Comparison of ENCODE assay signal across 24 cellular contexts in genomic region chr19:2896694-2897093, GRCh38. TPM values are rescaled to one million over a fixed set of nuclear protein-coding genes. Genes with fewer than 3 reads are reported as not detected.
DNase-seq lines count a peak whose midpoint lies in the region; ATAC-seq, FAIRE-seq and TF ChIP-seq lines count a peak whose summit lies in the region.
"Had no signal": no experiment of that assay in that cellular context is flagged by ENCODE, and none has a peak within 500 bp of the region (broad histone marks: within the 10 kb centered on the region; RNA-seq: fewer than 3 reads in every experiment).

No MANE protein-coding gene starts in this region.

- H2AFZ ChIP-seq in K562 (ENCODE audit: low read depth, low read length), result no peak overlapping the region

- no peak overlapping the region for H3K4me3 Mint-ChIP-seq in WTC11
- H3K4me3 Mint-ChIP-seq: CD4-positive, alpha-beta T cell; CD8-positive, alpha-beta T cell had no signal

- H3K4me2 ChIP-seq in BLaER1, result no peak overlapping the region
- no peak overlapping the region for H3K4me2 ChIP-seq in K562 (ENCODE audit: insufficient read depth, low read length)
- H3K4me2 ChIP-seq: BLaER1 treated with 17β-estradiol and CSF1 and Interleukin-3, amounts not matched to agents 10 nM and 100 nM had no signal

- BruUV-seq in K562 (replicated peaks; lab: Mats Ljungman, UMichigan), result no TSS peak

- TF ChIP-seq CTCF in HEK293 (tag by site-specific recombination; IDR thresholded peaks at IDR 0.05), result no peak
- TF ChIP-seq CTCF in K562 (IDR thresholded peaks at IDR 0.05 in 2 of 3, conservative IDR thresholded peaks at IDR 0.05 in 1 of 3; ENCODE audit: insufficient read depth in 2 of 3, low read depth in 1 of 3, low read length in 3 of 3), result no peak
- no peak for TF ChIP-seq CTCF in WTC11 (IDR thresholded peaks at IDR 0.05)

- no peak overlapping the region for H3K27ac Mint-ChIP-seq in WTC11
- H3K27ac Mint-ChIP-seq: CD4-positive, alpha-beta T cell; CD8-positive, alpha-beta T cell had no signal

- H3K36me3 ChIP-seq in BLaER1 (peaks cover 49% of the 10 kb centered on the region), HEK293 (ENCODE audit: control insufficient read depth in 2 of 2, insufficient read depth in 1 of 2, low read length in 2 of 2) (no peaks in the 10 kb centered on the region), K562 (ENCODE audit: control insufficient read depth, insufficient read depth, low read length) (no peaks in the 10 kb centered on the region)
- H3K36me3 ChIP-seq: BE2C had no signal

- H3K9me3 ChIP-seq in BLaER1 (peaks cover 78% of the 10 kb centered on the region), HEK293 (ENCODE audit: control insufficient read depth, insufficient read depth, low read depth, low read length) (no peaks in the 10 kb centered on the region), K562 (replicated peaks; ENCODE audit: control insufficient read depth, insufficient read depth, low read depth, low read length) (peaks cover 7% of the 10 kb centered on the region; the same call in 1 of the 2 replicates)
- H3K9me3 ChIP-seq: BE2C had no signal

- H3K79me2 ChIP-seq in K562 (ENCODE audit: control insufficient read depth, insufficient read depth, low read length), result peaks cover 9% of the 10 kb centered on the region

- peaks cover 18% of the 10 kb centered on the region for H3K27me3 Mint-ChIP-seq in WTC11 (ENCODE audit: low read depth)
- H3K27me3 Mint-ChIP-seq: CD4-positive, alpha-beta T cell had no signal

- peaks cover 26% of the 10 kb centered on the region for H3K9me3 Mint-ChIP-seq in WTC11

- no peak for ATAC-seq in K562
- no peak for ATAC-seq in WTC11
- ATAC-seq: CD8-positive, alpha-beta T cell had no signal

- H3K27me3 ChIP-seq in BLaER1, result no peaks in the 10 kb centered on the region
- peaks cover 0 to 4% of the 10 kb centered on the region in 2 experiments; a peak in 1 of 5 replicates for H3K27me3 ChIP-seq in K562 (ENCODE audit: control insufficient read depth in 2 of 2, insufficient read depth in 2 of 2, low read length in 2 of 2)
- H3K27me3 ChIP-seq: BE2C; BLaER1 treated with 17β-estradiol and CSF1 and Interleukin-3, amounts not matched to agents 10 nM and 100 nM had no signal

- H3K27ac ChIP-seq in BLaER1 (no peak overlapping the region), HEK293 (ENCODE audit: extremely low read depth, low read depth, low read length) (no peak overlapping the region), K562 (ENCODE audit: extremely low read depth, low read depth, low read length) (no peak overlapping the region)
- H3K27ac ChIP-seq: BLaER1 treated with 17β-estradiol and CSF1 and Interleukin-3, amounts not matched to agents 10 nM and 100 nM; C4-2B had no signal

- no peak for TF ChIP-seq RAD21 in K562 (CRISPR knock-in tag; conservative IDR thresholded peaks at IDR 0.05 in 1 of 2, IDR thresholded peaks at IDR 0.05 in 1 of 2)

- intact Hi-C loops in K562 (cut with micrococcal nuclease), result no loop called here

- H4K20me1 ChIP-seq in BLaER1 (peaks cover 1% of the 10 kb centered on the region; the same call in 1 of the 2 replicates), K562 (replicated peaks; ENCODE audit: control insufficient read depth, insufficient read depth, low read length) (no peaks in the 10 kb centered on the region)

- H3K9me1 ChIP-seq in K562 (ENCODE audit: control insufficient read depth, insufficient read depth, low read length), result no peaks in the 10 kb centered on the region

- FAIRE-seq in K562 (lab: Jason Lieb, UNC), result no peak
- FAIRE-seq: A204.1, D721Med, G401.6, GM12891, GM19239 had no signal

- 33% methylated on average over 8 of the region's 8 CpGs for WGBS in K562 (ENCODE audit: insufficient coverage, low coverage, missing lambda C conversion rate)

- peaks cover 2% of the 10 kb centered on the region for H3K4me1 Mint-ChIP-seq in WTC11

- in situ Hi-C loops in K562 (cut with MboI), result no loop called here

- no peak overlapping the region for H3K9ac ChIP-seq in BLaER1
- no peak overlapping the region for H3K9ac ChIP-seq in K562 (ENCODE audit: insufficient read depth in 1 of 2, low read depth in 2 of 2, low read length in 2 of 2)
- H3K9ac ChIP-seq: BLaER1 treated with 17β-estradiol and CSF1 and Interleukin-3, amounts not matched to agents 10 nM and 100 nM had no signal

- no peak for TF ChIP-seq EP300 in K562 (IDR thresholded peaks at IDR 0.05; ENCODE audit: low read length)

- POLR2A ChIA-PET in HEK293 (lab: Yijun Ruan, JAX), result no interaction called here
- POLR2A ChIA-PET in K562 (lab: Yijun Ruan, JAX), result no interaction called here
- POLR2A ChIA-PET in WTC11 (lab: Charles Lee), result no interaction called here

- H3K4me3 ChIP-seq in BLaER1, result peak overlapping the region; percentile 16; the same call in 1 of the 2 replicates
- H3K4me3 ChIP-seq in HEK293 (ENCODE audit: low read depth, low read length), result no peak overlapping the region
- H3K4me3 ChIP-seq in K562, result no peak overlapping the region

- H3K36me3 Mint-ChIP-seq in WTC11, result peaks cover 6% of the 10 kb centered on the region; the same call in 1 of the 2 replicates

- H3K4me1 ChIP-seq in BLaER1, result peaks cover 4% of the 10 kb centered on the region
- H3K4me1 ChIP-seq in HEK293 (ENCODE audit: control insufficient read depth, insufficient read depth, low read length), result no peaks in the 10 kb centered on the region
- peaks cover 0 to 13% of the 10 kb centered on the region in 2 experiments; a peak in 2 of 5 replicates for H3K4me1 ChIP-seq in K562 (replicated peaks in 1 of 2; ENCODE audit: control insufficient read depth in 2 of 2, insufficient read depth in 2 of 2, low read length in 2 of 2)
- H3K4me1 ChIP-seq: Caco-2 had no signal

- no peak for DNase-seq in K562 (ENCODE audit: extremely low read depth in 1 of 4, low spot score in 3 of 4)
- DNase-seq in NCI-H2029 (lab: John Stamatoyannopoulos, UW), result no peak
- no peak for DNase-seq in hepatic stellate cell (ENCODE audit: low spot score)
- DNase-seq in WTC11 (ENCODE audit: low spot score), result no peak
- DNase-seq: 8988T; ACHN; BE2C; Caco-2; Calu3; CD4-positive, alpha-beta T cell; CD8-positive, alpha-beta T cell; DMS79 treated with DMSO at 0.1 percent for 48 hours; GF-D8 had no signal

- CTCF ChIA-PET in HEK293 (lab: Yijun Ruan, JAX), result no interaction called here
- CTCF ChIA-PET in K562 (lab: Yijun Ruan, JAX; ENCODE audit: low intra/inter-chr PET ratio), result no interaction called here
- CTCF ChIA-PET in WTC11 (lab: Charles Lee), result no interaction called here

- no peak for TF ChIP-seq POLR2A in K562 (conservative IDR thresholded peaks at IDR 0.05)

RNA-seq across cellular contexts. Expression of gene ZNF57, which starts 4.0 kb away (rescaled TPM):
- 13.0 and 27.0 TPM in 2 replicates for total RNA-seq in K562 (2011; cell fraction: chromatin; rRNA removed; ENCODE audit: low replicate concordance)
- total RNA-seq in K562 (2011; cell fraction: nucleolus; rRNA removed), result 9.3 and 12.1 TPM in 2 replicates
- total RNA-seq in K562 (2011; cell fraction: nucleoplasm; rRNA removed), result 10.5 and 12.5 TPM in 2 replicates
- 7.3 and 8.5 TPM in 2 replicates for total RNA-seq in K562 (2014; rRNA removed)
- 13.4 and 13.5 TPM in 2 replicates for total RNA-seq in K562 (2014; rRNA removed; fragmentation: Illumina TruSeq; extraction: Trizol)
- total RNA-seq in K562 (2015; rRNA removed; fragmentation: Illumina TruSeq; extraction: Trizol), result 10.8 and 11.5 TPM in 2 replicates
- total RNA-seq in K562 (2021), result 7.7 and 7.8 TPM in 2 replicates
- polyA plus RNA-seq in K562 (2011; rRNA removed), result 10.8 and 12.8 TPM in 2 replicates
- 4.9 and 6.9 TPM in 2 replicates for polyA plus RNA-seq in K562 (2011; cell fraction: cytosol; rRNA removed)
- polyA plus RNA-seq in K562 (2011; cell fraction: nucleus; rRNA removed), result 10.0 and 11.7 TPM in 2 replicates
- 6.3 and 8.0 TPM in 2 replicates for polyA plus RNA-seq in K562 (2012)
- 9.6 and 11.9 TPM in 2 replicates for polyA plus RNA-seq in K562 (2014; fragmentation: Illumina TruSeq; extraction: Trizol)
- 1 to 10 TPM; 3.9 to 6.2 TPM for polyA plus RNA-seq in K562 (2014; fragmentation: Nextera tagmentation; extraction: Ambion mirVana)
- 7.0 and 7.7 TPM in 2 replicates for polyA plus RNA-seq in K562 (2014; rRNA removed)
- polyA minus RNA-seq in K562 (2011; rRNA and poly(A)+ RNA removed), result 18.7 and 20.8 TPM in 2 replicates
- polyA minus RNA-seq in K562 (2011; cell fraction: cytosol; rRNA and poly(A)+ RNA removed), result 4.1 and 6.6 TPM in 2 replicates
- polyA minus RNA-seq in K562 (2011; cell fraction: nucleus; rRNA and poly(A)+ RNA removed), result 3.0 and 7.1 TPM in 2 replicates
- 6.7 to 8.9 TPM (median 6.8 TPM) in 3 replicates for total RNA-seq in WTC11 (2021)

RNA-seq across cellular contexts. Expression of gene ZNF556, which starts 29.6 kb away (rescaled TPM):
- total RNA-seq in K562 (2011; cell fraction: chromatin; rRNA removed; ENCODE audit: low replicate concordance), result not detected in 2 replicates
- not detected in 2 replicates for total RNA-seq in K562 (2011; cell fraction: nucleolus; rRNA removed)
- 0.08 TPM in 1 of 2 replicates, not detected in the other for total RNA-seq in K562 (2011; cell fraction: nucleoplasm; rRNA removed)
- total RNA-seq in K562 (2014; rRNA removed) (0.12 and 0.36 TPM in 2 replicates), K562 (2014; rRNA removed; fragmentation: Illumina TruSeq; extraction: Trizol) (0.03 and 0.33 TPM in 2 replicates), K562 (2015; rRNA removed; fragmentation: Illumina TruSeq; extraction: Trizol) (0.11 TPM in 1 of 2 replicates, not detected in the other), K562 (2021) (0.11 TPM in 1 of 2 replicates, not detected in the other), WTC11 (2021) (0.02 to 0.11 TPM in 2 of 3 replicates, not detected in the other)
- polyA plus RNA-seq in K562 (2011; rRNA removed) (not detected in 2 replicates), K562 (2014; fragmentation: Illumina TruSeq; extraction: Trizol) (0.01 and 0.06 TPM in 2 replicates), K562 (2014; fragmentation: Nextera tagmentation; extraction: Ambion mirVana) (under 1 TPM; 0.01 to 0.10 TPM), K562 (2014; rRNA removed) (0.08 and 0.09 TPM in 2 replicates)
- not detected in 2 replicates for polyA plus RNA-seq in K562 (2011; cell fraction: cytosol; rRNA removed)
- polyA plus RNA-seq in K562 (2011; cell fraction: nucleus; rRNA removed), result not detected in 2 replicates
- 0.03 and 0.04 TPM in 2 replicates for polyA plus RNA-seq in K562 (2012)
- 0.07 TPM in 1 of 2 replicates, not detected in the other for polyA minus RNA-seq in K562 (2011; rRNA and poly(A)+ RNA removed)
- not detected in 2 replicates for polyA minus RNA-seq in K562 (2011; cell fraction: cytosol; rRNA and poly(A)+ RNA removed)
- not detected in 2 replicates for polyA minus RNA-seq in K562 (2011; cell fraction: nucleus; rRNA and poly(A)+ RNA removed)
- total RNA-seq: A673; Calu3; CD4-positive, alpha-beta T cell; CD8-positive, alpha-beta T cell had no signal
- polyA plus RNA-seq: AG04450 had no signal

RNA-seq across cellular contexts. Expression of gene ZNF77, which starts 48.1 kb away (rescaled TPM):
- total RNA-seq in K562 (2011; cell fraction: chromatin; rRNA removed; ENCODE audit: low replicate concordance), result 62.3 and 82.9 TPM in 2 replicates
- total RNA-seq in K562 (2011; cell fraction: nucleolus; rRNA removed), result 40.1 and 43.2 TPM in 2 replicates
- total RNA-seq in K562 (2011; cell fraction: nucleoplasm; rRNA removed), result 32.5 and 41.6 TPM in 2 replicates
- total RNA-seq in K562 (2014; rRNA removed) (6.5 and 8.6 TPM in 2 replicates), K562 (2014; rRNA removed; fragmentation: Illumina TruSeq; extraction: Trizol) (11.2 and 13.5 TPM in 2 replicates), K562 (2015; rRNA removed; fragmentation: Illumina TruSeq; extraction: Trizol) (10.2 and 11.2 TPM in 2 replicates), K562 (2021) (6.7 and 6.8 TPM in 2 replicates), WTC11 (2021) (4.5 to 5.6 TPM (median 4.7 TPM) in 3 replicates)
- polyA plus RNA-seq in K562 (2011; rRNA removed) (12.3 and 14.5 TPM in 2 replicates), K562 (2014; fragmentation: Illumina TruSeq; extraction: Trizol) (7.7 and 10.7 TPM in 2 replicates), K562 (2014; fragmentation: Nextera tagmentation; extraction: Ambion mirVana) (1 to 10 TPM; 4.3 to 4.9 TPM), K562 (2014; rRNA removed) (8.1 and 8.2 TPM in 2 replicates)
- polyA plus RNA-seq in K562 (2011; cell fraction: cytosol; rRNA removed), result 4.5 and 6.9 TPM in 2 replicates
- polyA plus RNA-seq in K562 (2011; cell fraction: nucleus; rRNA removed), result 11.2 and 12.3 TPM in 2 replicates
- polyA plus RNA-seq in K562 (2012), result 5.9 and 14.5 TPM in 2 replicates
- polyA minus RNA-seq in K562 (2011; rRNA and poly(A)+ RNA removed), result 22.6 and 25.0 TPM in 2 replicates
- polyA minus RNA-seq in K562 (2011; cell fraction: cytosol; rRNA and poly(A)+ RNA removed), result 3.2 and 4.4 TPM in 2 replicates
- polyA minus RNA-seq in K562 (2011; cell fraction: nucleus; rRNA and poly(A)+ RNA removed), result 5.4 and 7.1 TPM in 2 replicates

RNA-seq across cellular contexts. Expression of gene ZNF555, which starts 55.4 kb away (rescaled TPM):
- total RNA-seq in K562 (2011; cell fraction: chromatin; rRNA removed; ENCODE audit: low replicate concordance), result 9.7 and 21.8 TPM in 2 replicates
- 3.2 and 3.6 TPM in 2 replicates for total RNA-seq in K562 (2011; cell fraction: nucleolus; rRNA removed)
- total RNA-seq in K562 (2011; cell fraction: nucleoplasm; rRNA removed), result 4.7 and 5.1 TPM in 2 replicates
- total RNA-seq in K562 (2014; rRNA removed) (2.0 TPM in 2 replicates), K562 (2014; rRNA removed; fragmentation: Illumina TruSeq; extraction: Trizol) (6.0 and 6.8 TPM in 2 replicates), K562 (2015; rRNA removed; fragmentation: Illumina TruSeq; extraction: Trizol) (3.2 and 3.6 TPM in 2 replicates), K562 (2021) (4.0 and 5.4 TPM in 2 replicates), WTC11 (2021) (6.6 to 7.2 TPM (median 6.6 TPM) in 3 replicates)
- polyA plus RNA-seq in K562 (2011; rRNA removed) (6.7 and 7.5 TPM in 2 replicates), K562 (2014; fragmentation: Illumina TruSeq; extraction: Trizol) (4.6 and 5.4 TPM in 2 replicates), K562 (2014; fragmentation: Nextera tagmentation; extraction: Ambion mirVana) (1 to 10 TPM; 4.4 to 6.1 TPM), K562 (2014; rRNA removed) (3.0 and 3.4 TPM in 2 replicates)
- 1.5 and 3.4 TPM in 2 replicates for polyA plus RNA-seq in K562 (2011; cell fraction: cytosol; rRNA removed)
- polyA plus RNA-seq in K562 (2011; cell fraction: nucleus; rRNA removed), result 3.6 and 6.2 TPM in 2 replicates
- polyA plus RNA-seq in K562 (2012), result 2.5 and 3.1 TPM in 2 replicates
- polyA minus RNA-seq in K562 (2011; rRNA and poly(A)+ RNA removed), result 15.0 and 23.3 TPM in 2 replicates
- polyA minus RNA-seq in K562 (2011; cell fraction: cytosol; rRNA and poly(A)+ RNA removed), result 3.5 and 4.8 TPM in 2 replicates
- 1.6 and 6.4 TPM in 2 replicates for polyA minus RNA-seq in K562 (2011; cell fraction: nucleus; rRNA and poly(A)+ RNA removed)
